ENCODE assay signal across 8 cellular contexts in the genomic region with DNA sequence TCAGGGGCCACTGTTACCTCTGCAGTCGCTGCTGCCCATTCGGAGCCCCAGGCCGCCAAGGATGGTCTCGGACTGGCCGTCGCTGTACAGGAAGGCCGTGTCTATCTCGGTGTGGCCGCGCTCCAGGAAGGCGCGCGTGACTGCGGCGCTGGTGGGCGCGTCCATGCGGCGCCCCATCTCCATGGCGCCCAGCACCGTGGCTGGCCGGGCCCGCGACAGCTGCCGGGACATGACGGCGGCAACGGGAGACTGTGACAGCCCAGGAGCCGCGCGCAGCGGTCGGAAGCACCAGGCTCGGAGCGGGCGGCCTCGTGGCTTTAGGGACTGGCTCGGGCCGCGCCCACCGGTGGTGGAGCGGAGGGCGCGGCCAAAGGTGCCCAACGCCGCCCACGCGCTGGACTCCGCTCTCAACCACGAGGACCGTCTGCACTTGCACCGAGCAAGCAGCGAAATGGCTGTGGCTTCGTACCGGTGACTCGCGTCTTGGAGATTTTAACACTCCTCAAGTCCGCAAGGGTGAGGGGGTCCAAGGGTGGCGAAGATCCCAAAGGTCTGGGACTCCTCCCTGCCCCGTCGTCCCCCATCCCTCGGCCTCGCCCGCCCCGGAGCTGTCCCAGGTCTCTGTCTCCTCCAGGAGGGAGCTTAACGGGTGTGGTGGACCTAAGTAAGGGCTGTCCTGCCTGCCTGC. TPM values are rescaled to one million over a fixed set of nuclear protein-coding genes. Genes with fewer than 3 reads are reported as not detected.
DNase-seq lines count a peak whose midpoint lies in the region; ATAC-seq and TF ChIP-seq lines count a peak whose summit lies in the region.
"Not testable (repeated sequence)": the region's sequence is repeated elsewhere in the genome, so short reads cannot be mapped to it uniquely, and the experiment has no call there.
"Had no signal": no experiment of that assay in that cellular context is flagged by ENCODE, and none has a peak within 500 bp of the region (broad histone marks: within the 10 kb centered on the region; RNA-seq: fewer than 3 reads in every experiment).

No MANE protein-coding gene starts in this region.

- H3K4me3 ChIP-seq in HUES48 (ENCODE audit: low read depth, low read length) = peak overlapping the region; percentile 9; the same call in 1 of the 2 replicates
- peak overlapping the region; percentile 50 to 60 for H3K4me3 ChIP-seq in duodenal mucosa (ENCODE audit: low read depth in 1 of 2, low read length in 2 of 2)
- peak overlapping the region in 5 of 12 donors; percentile 12 to 25 (median 16) for H3K4me3 ChIP-seq in heart left ventricle

- H3K27ac ChIP-seq in HUES48 (ENCODE audit: low read depth, low read length); heart left ventricle: not testable (repeated sequence)
- H3K27ac ChIP-seq in duodenal mucosa (ENCODE audit: low read depth, low read length) = peak overlapping the region; percentile 20

- WGBS in heart left ventricle, 4 donors = 5 to 17% (median 12%) methylated on average over 11 to 58 of the region's 66 CpGs

- TF ChIP-seq POLR2A in heart left ventricle (IDR thresholded peaks at IDR 0.05) = not testable (repeated sequence)

- not testable (repeated sequence) for H3K9me3 ChIP-seq in HUES48 (ENCODE audit: control insufficient read depth, insufficient read depth, low read length); duodenal mucosa (ENCODE audit: control insufficient read depth in 1 of 2, low read length in 2 of 2)
- H3K9me3 ChIP-seq in heart left ventricle = peaks cover 0 to 20% (median 0%) of the 10 kb centered on the region in 12 donors

- H3K4me1 Mint-ChIP-seq in activated T-helper 17 cell treated with anti-CD3 and anti-CD28 coated beads, Interleukin-2, amount 50 U/mL, for 72 hours; natural killer cell treated with Interleukin-12 subunit alpha and Interleukin-12 subunit beta and Interleukin-15 and Interleukin-18, amount 100 ng/mL, for 72 hours (ENCODE audit: low read depth in 2 of 2); stimulated activated effector memory CD8-positive, alpha-beta T cell treated with anti-CD3 and anti-CD28 coated beads, Interleukin-12 subunit alpha, Interleukin-12 subunit beta, amount 100 ng/mL, for 72 hours: not testable (repeated sequence)

- H3K36me3 ChIP-seq in HUES48 (ENCODE audit: control insufficient read depth, insufficient read depth, low read length); heart left ventricle: not testable (repeated sequence)
- peaks cover 0 to 11% of the 10 kb centered on the region in 2 donors for H3K36me3 ChIP-seq in duodenal mucosa (ENCODE audit: control insufficient read depth in 1 of 2, insufficient read depth in 2 of 2, low read length in 2 of 2)

- H3K27me3 Mint-ChIP-seq in activated T-helper 17 cell treated with anti-CD3 and anti-CD28 coated beads, Interleukin-2, amount 50 U/mL, for 72 hours = peaks cover 11% of the 10 kb centered on the region
- peaks cover 8 to 12% of the 10 kb centered on the region in 2 donors for H3K27me3 Mint-ChIP-seq in natural killer cell treated with Interleukin-12 subunit alpha and Interleukin-12 subunit beta and Interleukin-15 and Interleukin-18, amount 100 ng/mL, for 72 hours

- not testable (repeated sequence) for H3K9ac ChIP-seq in HUES48 (ENCODE audit: low read depth, low read length)
- peak overlapping the region; percentile 48 to 55 for H3K9ac ChIP-seq in duodenal mucosa (ENCODE audit: low read depth in 1 of 2, low read length in 2 of 2)

- not testable (repeated sequence) for TF ChIP-seq CTCF in heart left ventricle (IDR thresholded peaks at IDR 0.05)

- not testable (repeated sequence) for H3K4me3 Mint-ChIP-seq in activated T-helper 17 cell treated with anti-CD3 and anti-CD28 coated beads, Interleukin-2, amount 50 U/mL, for 72 hours; natural killer cell treated with Interleukin-12 subunit alpha and Interleukin-12 subunit beta and Interleukin-15 and Interleukin-18, amount 100 ng/mL, for 72 hours; stimulated activated effector memory CD8-positive, alpha-beta T cell treated with anti-CD3 and anti-CD28 coated beads, Interleukin-12 subunit alpha, Interleukin-12 subunit beta, amount 100 ng/mL, for 72 hours

- peak; percentile 21 for ATAC-seq in activated T-helper 17 cell treated with anti-CD3 and anti-CD28 coated beads, Interleukin-2, amount 50 U/mL, for 72 hours (replicated peaks)
- ATAC-seq in heart left ventricle (peak in 3 of 4 donors; percentile 30 to 63 (median 60)), left lobe of liver (peak; percentile 79)
- peak; percentile 56 to 64 for ATAC-seq in natural killer cell treated with Interleukin-12 subunit alpha and Interleukin-12 subunit beta and Interleukin-15 and Interleukin-18, amount 100 ng/mL, for 72 hours
- peak; percentile 62 for ATAC-seq in stimulated activated effector memory CD8-positive, alpha-beta T cell treated with anti-CD3 and anti-CD28 coated beads, Interleukin-12 subunit alpha, Interleukin-12 subunit beta, amount 100 ng/mL, for 72 hours

- not testable (repeated sequence) for H3K36me3 Mint-ChIP-seq in activated T-helper 17 cell treated with anti-CD3 and anti-CD28 coated beads, Interleukin-2, amount 50 U/mL, for 72 hours (ENCODE audit: low read depth); natural killer cell treated with Interleukin-12 subunit alpha and Interleukin-12 subunit beta and Interleukin-15 and Interleukin-18, amount 100 ng/mL, for 72 hours; stimulated activated effector memory CD8-positive, alpha-beta T cell treated with anti-CD3 and anti-CD28 coated beads, Interleukin-12 subunit alpha, Interleukin-12 subunit beta, amount 100 ng/mL, for 72 hours

- DNase-seq in heart left ventricle; natural killer cell treated with Interleukin-12 subunit alpha and Interleukin-12 subunit beta and Interleukin-15 and Interleukin-18, amount 100 ng/mL, for 72 hours (ENCODE audit: low spot score); stimulated activated effector memory CD8-positive, alpha-beta T cell treated with anti-CD3 and anti-CD28 coated beads, Interleukin-12 subunit alpha, Interleukin-12 subunit beta, amount 100 ng/mL, for 72 hours (ENCODE audit: low spot score in 2 of 2): not testable (repeated sequence)
- DNase-seq in left lobe of liver (ENCODE audit: low spot score) = peak; percentile 90

- H3K27ac Mint-ChIP-seq in activated T-helper 17 cell treated with anti-CD3 and anti-CD28 coated beads, Interleukin-2, amount 50 U/mL, for 72 hours; natural killer cell treated with Interleukin-12 subunit alpha and Interleukin-12 subunit beta and Interleukin-15 and Interleukin-18, amount 100 ng/mL, for 72 hours; stimulated activated effector memory CD8-positive, alpha-beta T cell treated with anti-CD3 and anti-CD28 coated beads, Interleukin-12 subunit alpha, Interleukin-12 subunit beta, amount 100 ng/mL, for 72 hours: not testable (repeated sequence)

- H3K27me3 ChIP-seq in HUES48 (ENCODE audit: control insufficient read depth, insufficient read depth, low read length) (peaks cover 23% of the 10 kb centered on the region), heart left ventricle (peaks cover 0 to 13% (median 0%) of the 10 kb centered on the region in 9 donors)
- not testable (repeated sequence) for H3K27me3 ChIP-seq in duodenal mucosa (ENCODE audit: control insufficient read depth in 1 of 2, insufficient read depth in 2 of 2, low read length in 2 of 2)

- intact Hi-C loops in heart left ventricle (cut with DNase I) = not testable (repeated sequence)

- not testable (repeated sequence) for H3K4me1 ChIP-seq in HUES48 (ENCODE audit: control insufficient read depth, insufficient read depth, low read length); heart left ventricle
- peaks cover 4 to 12% of the 10 kb centered on the region in 2 donors for H3K4me1 ChIP-seq in duodenal mucosa (ENCODE audit: control insufficient read depth in 1 of 2, insufficient read depth in 2 of 2, low read length in 2 of 2)

- H3K9me3 Mint-ChIP-seq in activated T-helper 17 cell treated with anti-CD3 and anti-CD28 coated beads, Interleukin-2, amount 50 U/mL, for 72 hours; natural killer cell treated with Interleukin-12 subunit alpha and Interleukin-12 subunit beta and Interleukin-15 and Interleukin-18, amount 100 ng/mL, for 72 hours; stimulated activated effector memory CD8-positive, alpha-beta T cell treated with anti-CD3 and anti-CD28 coated beads, Interleukin-12 subunit alpha, Interleukin-12 subunit beta, amount 100 ng/mL, for 72 hours: not testable (repeated sequence)

RNA-seq across cellular contexts. Expression of a gene that starts 14.6 kb away (rescaled TPM):
- total RNA-seq in activated T-helper 17 cell treated with anti-CD3 and anti-CD28 coated beads, Interleukin-2, amount 50 U/mL, for 72 hours = 1 to 10 TPM in 1 of 2 donors, under 1 TPM in 1; 0.71 to 1.6 TPM
- total RNA-seq in heart left ventricle (under 1 TPM in 5 of 9 donors, not detected in 4; 0.19 to 0.36 (median 0.20) TPM), left lobe of liver (111 TPM)
- under 1 TPM in 1 of 2 donors, not detected in 1; 0.12 TPM for polyA plus RNA-seq in heart left ventricle
- total RNA-seq in natural killer cell treated with Interleukin-12 subunit alpha and Interleukin-12 subunit beta and Interleukin-15 and Interleukin-18, amount 100 ng/mL, for 72 hours = 1 to 10 TPM in 1 of 2 donors, under 1 TPM in 1; 0.43 to 2.0 TPM
- polyA plus RNA-seq: CD4-positive, alpha-beta memory T cell had no signal

RNA-seq across cellular contexts. Expression of a gene that starts 22.4 kb away (rescaled TPM):
- 100 to 1,000 TPM in 1 of 2 donors, 10 to 100 TPM in 1; 59.3 to 113 TPM for total RNA-seq in activated T-helper 17 cell treated with anti-CD3 and anti-CD28 coated beads, Interleukin-2, amount 50 U/mL, for 72 hours
- total RNA-seq in heart left ventricle = 10 to 100 TPM in 6 of 9 donors, 1 to 10 TPM in 3; 8.3 to 17.4 (median 13.7) TPM
- polyA plus RNA-seq in heart left ventricle = 10 to 100 TPM; 19.3 to 56.3 TPM
- total RNA-seq in left lobe of liver = 8.7 TPM
- 100 to 1,000 TPM in 1 of 2 donors, 10 to 100 TPM in 1; 65.5 to 139 TPM for total RNA-seq in natural killer cell treated with Interleukin-12 subunit alpha and Interleukin-12 subunit beta and Interleukin-15 and Interleukin-18, amount 100 ng/mL, for 72 hours

RNA-seq across cellular contexts. Expression of a gene that starts 22.7 kb away (rescaled TPM):
- 10 to 100 TPM; 41.1 to 51.9 TPM for total RNA-seq in activated T-helper 17 cell treated with anti-CD3 and anti-CD28 coated beads, Interleukin-2, amount 50 U/mL, for 72 hours
- total RNA-seq in heart left ventricle (10 to 100 TPM; 23.4 to 54.5 (median 32.7) TPM), left lobe of liver (19.7 TPM)
- 10 to 100 TPM; 10.1 to 27.2 TPM for polyA plus RNA-seq in heart left ventricle
- total RNA-seq in natural killer cell treated with Interleukin-12 subunit alpha and Interleukin-12 subunit beta and Interleukin-15 and Interleukin-18, amount 100 ng/mL, for 72 hours = 10 to 100 TPM; 54.2 to 85.7 TPM

RNA-seq across cellular contexts. Expression of a gene that starts 38.0 kb away (rescaled TPM):
- total RNA-seq in activated T-helper 17 cell treated with anti-CD3 and anti-CD28 coated beads, Interleukin-2, amount 50 U/mL, for 72 hours = 10 to 100 TPM; 37.1 to 61.4 TPM
- 10 to 100 TPM; 25.0 to 97.5 (median 46.4) TPM for total RNA-seq in heart left ventricle
- polyA plus RNA-seq in heart left ventricle = 10 to 100 TPM; 13.8 to 27.2 TPM
- total RNA-seq in left lobe of liver = 53.5 TPM
- 10 to 100 TPM; 29.6 to 37.7 TPM for total RNA-seq in natural killer cell treated with Interleukin-12 subunit alpha and Interleukin-12 subunit beta and Interleukin-15 and Interleukin-18, amount 100 ng/mL, for 72 hours

RNA-seq across cellular contexts. Expression of a gene that starts 38.1 kb away (rescaled TPM):
- 1 to 10 TPM; 5.7 to 8.9 TPM for total RNA-seq in activated T-helper 17 cell treated with anti-CD3 and anti-CD28 coated beads, Interleukin-2, amount 50 U/mL, for 72 hours
- total RNA-seq in heart left ventricle (10 to 100 TPM in 2 of 9 donors, 1 to 10 TPM in 7; 6.4 to 17.2 (median 8.2) TPM), left lobe of liver (9.1 TPM)
- polyA plus RNA-seq in heart left ventricle = 10 to 100 TPM; 10.4 to 19.4 TPM
- 10 to 100 TPM; 10.0 to 14.9 TPM for total RNA-seq in natural killer cell treated with Interleukin-12 subunit alpha and Interleukin-12 subunit beta and Interleukin-15 and Interleukin-18, amount 100 ng/mL, for 72 hours

Comparison
In these comparisons a context has a peak if more than half of its experiments do, and no peak if none do; other contexts are left out.
1. ATAC-seq: peak in every context shown above with its lines; median percentile 79 in left lobe of liver; 62 in stimulated activated effector memory CD8-positive, alpha-beta T cell treated with anti-CD3 and anti-CD28 coated beads, Interleukin-12 subunit alpha, Interleukin-12 subunit beta, amount 100 ng/mL, for 72 hours; 60 in heart left ventricle; 60 in natural killer cell treated with Interleukin-12 subunit alpha and Interleukin-12 subunit beta and Interleukin-15 and Interleukin-18, amount 100 ng/mL, for 72 hours; 21 in activated T-helper 17 cell treated with anti-CD3 and anti-CD28 coated beads, Interleukin-2, amount 50 U/mL, for 72 hours.
2. RNA of a gene that starts 14.6 kb away (total RNA-seq): 111 TPM in left lobe of liver (single experiment); 0.43 to 2.0 TPM in natural killer cell treated with Interleukin-12 subunit alpha and Interleukin-12 subunit beta and Interleukin-15 and Interleukin-18, amount 100 ng/mL, for 72 hours, 0.71 to 1.6 TPM in activated T-helper 17 cell treated with anti-CD3 and anti-CD28 coated beads, Interleukin-2, amount 50 U/mL, for 72 hours and 0.19 to 0.36 TPM in heart left ventricle; every median in the first group is over 10 times any median in the second.